In genomic region chr13:110337287-110337686, GRCh38 we compare ENCODE assay signal across 1 cellular context.
TF ChIP-seq lines count a peak whose summit lies in the region.

No MANE protein-coding gene starts in this region.

TF ChIP-seq in IMR-90, 13 proteins besides CTCF, POLR2A, EP300 and RAD21:
- TF ChIP-seq USF2 (IDR thresholded peaks at IDR 0.05; ENCODE audit: low read depth, low read length) (no peak), SMC3 (IDR thresholded peaks at IDR 0.05; ENCODE audit: low read depth, low read length) (no peak), FOS (IDR thresholded peaks at IDR 0.05; ENCODE audit: low read depth, low read length) (no peak), RFX5 (IDR thresholded peaks at IDR 0.05; ENCODE audit: low read depth, low read length) (no peak), MAFK (IDR thresholded peaks at IDR 0.05; ENCODE audit: low read depth, low read length) (no peak), RCOR1 (IDR thresholded peaks at IDR 0.05; ENCODE audit: insufficient replicate concordance, low read length) (no peak), CEBPB (IDR thresholded peaks at IDR 0.05; ENCODE audit: low read depth, low read length) (no peak), CHD1 (IDR thresholded peaks at IDR 0.05; ENCODE audit: low read depth, low read length) (no peak), NFE2L2 (IDR thresholded peaks at IDR 0.05; ENCODE audit: low read depth, low read length) (no peak), MXI1 (IDR thresholded peaks at IDR 0.05; ENCODE audit: borderline replicate concordance, low read depth, low read length) (no peak), MAZ (IDR thresholded peaks at IDR 0.05; ENCODE audit: borderline replicate concordance, low read depth, low read length) (no peak), BHLHE40 (IDR thresholded peaks at IDR 0.05; ENCODE audit: low read depth, low read length) (no peak)
- TF ChIP-seq, protein P1, sequence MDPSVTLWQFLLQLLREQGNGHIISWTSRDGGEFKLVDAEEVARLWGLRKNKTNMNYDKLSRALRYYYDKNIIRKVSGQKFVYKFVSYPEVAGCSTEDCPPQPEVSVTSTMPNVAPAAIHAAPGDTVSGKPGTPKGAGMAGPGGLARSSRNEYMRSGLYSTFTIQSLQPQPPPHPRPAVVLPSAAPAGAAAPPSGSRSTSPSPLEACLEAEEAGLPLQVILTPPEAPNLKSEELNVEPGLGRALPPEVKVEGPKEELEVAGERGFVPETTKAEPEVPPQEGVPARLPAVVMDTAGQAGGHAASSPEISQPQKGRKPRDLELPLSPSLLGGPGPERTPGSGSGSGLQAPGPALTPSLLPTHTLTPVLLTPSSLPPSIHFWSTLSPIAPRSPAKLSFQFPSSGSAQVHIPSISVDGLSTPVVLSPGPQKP (IDR thresholded peaks at IDR 0.05; ENCODE audit: borderline replicate concordance, low read depth, low read length) = no peak
